5 cellular contexts compared by ENCODE assay signal in genomic region chr6:8543714-8544113, GRCh38.
"Had no signal": no experiment of that assay in that cellular context is flagged by ENCODE, and none has a peak within 500 bp of the region (broad histone marks: within the 10 kb centered on the region; RNA-seq: fewer than 3 reads in every experiment).

No MANE protein-coding gene starts in this region.

- H3K27ac ChIP-seq: HL-60 had no signal

- ATAC-seq: HepG2, K562 had no signal

- H3K4me3 ChIP-seq: K562 had no signal

- DNase-seq: IMR-90, KBM-7 had no signal
